Comparison of ENCODE assay signal across 12 cellular contexts in genomic region chr1:50110084-50110615, GRCh38. TPM values are rescaled to one million over a fixed set of nuclear protein-coding genes. Genes with fewer than 3 reads are reported as not detected.
DNase-seq lines count a peak whose midpoint lies in the region; ATAC-seq and TF ChIP-seq lines count a peak whose summit lies in the region.
"Had no signal": no experiment of that assay in that cellular context is flagged by ENCODE, and none has a peak within 500 bp of the region (broad histone marks: within the 10 kb centered on the region; RNA-seq: fewer than 3 reads in every experiment).

No MANE protein-coding gene starts in this region.

- H3K9me3 ChIP-seq in CD4-positive, alpha-beta T cell (ENCODE audit: control insufficient read depth, low read length), result no peaks in the 10 kb centered on the region
- H3K9me3 ChIP-seq: heart left ventricle had no signal

- no peaks in the 10 kb centered on the region for H3K36me3 ChIP-seq in GM23338 (ENCODE audit: insufficient read depth)
- H3K36me3 ChIP-seq: heart left ventricle had no signal

- no peaks in the 10 kb centered on the region for H3K9me2 ChIP-seq in GM23338 (ENCODE audit: insufficient read depth)

- ATAC-seq in CD4-positive, alpha-beta T cell (ENCODE audit: poor library complexity), result no peak
- ATAC-seq in GM23338 (no peak), GM19397 (IDR thresholded peaks at IDR 0.05; ENCODE audit: unreplicated experiment) (no peak), HG03097 (IDR thresholded peaks at IDR 0.05; ENCODE audit: low FRiP score, unreplicated experiment) (no peak)
- ATAC-seq: activated CD8-positive, alpha-beta memory T cell treated with anti-CD3 and anti-CD28 coated beads, Interleukin-2, amount 10 ng/mL, durations not matched to agents 7 days and 5 days had no signal

- no peaks in the 10 kb centered on the region for H3K79me2 ChIP-seq in GM23338 (replicated peaks; ENCODE audit: insufficient read depth)

- H4K20me1 ChIP-seq in GM23338 (replicated peaks; ENCODE audit: insufficient read depth), result no peaks in the 10 kb centered on the region

- intact Hi-C loops in CD4-positive, alpha-beta T cell (cut with DNase I, micrococcal nuclease), result no loop called here
- intact Hi-C loops in activated T-helper 2 cell treated with anti-CD3 and anti-CD28 coated beads, Interferon-gamma antibody, Interleukin-2, Interleukin-4, amounts not matched to agents 10 μg/mL and 5 μg/mL and 100 μg/mL, durations not matched to agents 14 hours and 24 hours and 36 hours (cut with micrococcal nuclease), result no loop called here

- in situ Hi-C loops in GM13976 (cut with MboI; ENCODE audit: low sequenced_read_pairs, unreplicated experiment), result no loop called here

- peaks cover 34% of the 10 kb centered on the region for H3K4me1 ChIP-seq in GM23338 (ENCODE audit: insufficient read depth)

- CTCF ChIA-PET in CD4-positive, alpha-beta T cell (lab: Charles Lee), result no interaction called here

- H3K27me3 Mint-ChIP-seq in CD4-positive, alpha-beta T cell, result peaks cover 71% of the 10 kb centered on the region
- no peaks in the 10 kb centered on the region for H3K27me3 Mint-ChIP-seq in GM23338 (ENCODE audit: insufficient read depth, low read depth, poor library complexity)
- peaks cover 42% of the 10 kb centered on the region for H3K27me3 Mint-ChIP-seq in activated T-helper 2 cell treated with anti-CD3 and anti-CD28 coated beads, Interferon-gamma antibody, Interleukin-2, Interleukin-4, amounts not matched to agents 10 μg/mL and 5 μg/mL and 100 μg/mL, durations not matched to agents 14 hours and 24 hours and 36 hours (ENCODE audit: low read depth)

- no peak overlapping the region for H3K27ac Mint-ChIP-seq in CD4-positive, alpha-beta T cell
- no peak overlapping the region for H3K27ac Mint-ChIP-seq in GM23338
- H3K27ac Mint-ChIP-seq in activated T-helper 2 cell treated with anti-CD3 and anti-CD28 coated beads, Interferon-gamma antibody, Interleukin-2, Interleukin-4, amounts not matched to agents 10 μg/mL and 5 μg/mL and 100 μg/mL, durations not matched to agents 14 hours and 24 hours and 36 hours, result no peak overlapping the region
- H3K27ac Mint-ChIP-seq: activated CD8-positive, alpha-beta memory T cell treated with anti-CD3 and anti-CD28 coated beads, Interleukin-2, amount 10 ng/mL, durations not matched to agents 7 days and 5 days had no signal

- TF ChIP-seq CTCF in CD4-positive, alpha-beta T cell (IDR thresholded peaks at IDR 0.05), result no peak
- TF ChIP-seq CTCF in GM23338 (conservative IDR thresholded peaks at IDR 0.05; ENCODE audit: low read depth in 2 of 2) (no peak), GM13976 (IDR thresholded peaks at IDR 0.05; ENCODE audit: borderline replicate concordance, control extremely low read depth, extremely low read depth, insufficient read depth, missing control alignments) (no peak)

- no peaks in the 10 kb centered on the region for H3K9me3 Mint-ChIP-seq in CD4-positive, alpha-beta T cell
- H3K9me3 Mint-ChIP-seq in GM23338, result no peaks in the 10 kb centered on the region
- H3K9me3 Mint-ChIP-seq in activated T-helper 2 cell treated with anti-CD3 and anti-CD28 coated beads, Interferon-gamma antibody, Interleukin-2, Interleukin-4, amounts not matched to agents 10 μg/mL and 5 μg/mL and 100 μg/mL, durations not matched to agents 14 hours and 24 hours and 36 hours, result no peaks in the 10 kb centered on the region

- no peak overlapping the region for H3K27ac ChIP-seq in CD4-positive, alpha-beta T cell (ENCODE audit: low read depth, low read length)
- H3K27ac ChIP-seq in GM23338 (ENCODE audit: low read depth), result no peak overlapping the region
- H3K27ac ChIP-seq: heart left ventricle had no signal

- H3K4me3 ChIP-seq in GM23338, result no peak overlapping the region
- H3K4me3 ChIP-seq: heart left ventricle had no signal

- 0 out of 2 replicates have a peak overlapping the region, but pooled peaks have one; percentile 11 for H3K4me2 ChIP-seq in GM23338

- peak overlapping the region; percentile 72 for H3K4me3 Mint-ChIP-seq in CD4-positive, alpha-beta T cell
- H3K4me3 Mint-ChIP-seq in GM23338, result no peak overlapping the region
- no peak overlapping the region for H3K4me3 Mint-ChIP-seq in activated T-helper 2 cell treated with anti-CD3 and anti-CD28 coated beads, Interferon-gamma antibody, Interleukin-2, Interleukin-4, amounts not matched to agents 10 μg/mL and 5 μg/mL and 100 μg/mL, durations not matched to agents 14 hours and 24 hours and 36 hours (ENCODE audit: low read depth)
- H3K4me3 Mint-ChIP-seq: activated CD8-positive, alpha-beta memory T cell treated with anti-CD3 and anti-CD28 coated beads, Interleukin-2, amount 10 ng/mL, durations not matched to agents 7 days and 5 days had no signal

- POLR2A ChIA-PET in CD4-positive, alpha-beta T cell (lab: Charles Lee), result no interaction called here

- no peak for DNase-seq in CD4-positive, alpha-beta T cell
- DNase-seq in GM23338 (ENCODE audit: low spot score), result no peak
- peak; percentile 50 for DNase-seq in SK-N-DZ (ENCODE audit: low spot score)
- DNase-seq in inferior parietal cortex (ENCODE audit: extremely low spot score), result peak; percentile 60
- DNase-seq in GM13976 (ENCODE audit: low spot score), result no peak
- no peak for DNase-seq in activated T-helper 2 cell treated with anti-CD3 and anti-CD28 coated beads, Interferon-gamma antibody, Interleukin-2, Interleukin-4, amounts not matched to agents 10 μg/mL and 5 μg/mL and 100 μg/mL, durations not matched to agents 14 hours and 24 hours and 36 hours (ENCODE audit: low spot score)
- DNase-seq: activated CD8-positive, alpha-beta memory T cell treated with anti-CD3 and anti-CD28 coated beads, Interleukin-2, amount 10 ng/mL, durations not matched to agents 7 days and 5 days; mesenchymal stem cell; SW 1271 had no signal

- no peaks in the 10 kb centered on the region for H3F3A ChIP-seq in GM23338 (replicated peaks; ENCODE audit: low read depth)

- H3K4me1 Mint-ChIP-seq in CD4-positive, alpha-beta T cell (ENCODE audit: low read depth), result peaks cover 21% of the 10 kb centered on the region
- peaks cover 41% of the 10 kb centered on the region for H3K4me1 Mint-ChIP-seq in GM23338
- H3K4me1 Mint-ChIP-seq in activated T-helper 2 cell treated with anti-CD3 and anti-CD28 coated beads, Interferon-gamma antibody, Interleukin-2, Interleukin-4, amounts not matched to agents 10 μg/mL and 5 μg/mL and 100 μg/mL, durations not matched to agents 14 hours and 24 hours and 36 hours (ENCODE audit: low read depth), result peaks cover 9% of the 10 kb centered on the region

- no peaks in the 10 kb centered on the region for H3K36me3 Mint-ChIP-seq in CD4-positive, alpha-beta T cell (ENCODE audit: low read depth)
- H3K36me3 Mint-ChIP-seq in GM23338 (ENCODE audit: low read depth), result no peaks in the 10 kb centered on the region
- H3K36me3 Mint-ChIP-seq in activated T-helper 2 cell treated with anti-CD3 and anti-CD28 coated beads, Interferon-gamma antibody, Interleukin-2, Interleukin-4, amounts not matched to agents 10 μg/mL and 5 μg/mL and 100 μg/mL, durations not matched to agents 14 hours and 24 hours and 36 hours (ENCODE audit: low read depth), result no peaks in the 10 kb centered on the region
- H3K36me3 Mint-ChIP-seq: activated CD8-positive, alpha-beta memory T cell treated with anti-CD3 and anti-CD28 coated beads, Interleukin-2, amount 10 ng/mL, durations not matched to agents 7 days and 5 days had no signal

- peaks cover 58% of the 10 kb centered on the region for H3K27me3 ChIP-seq in CD4-positive, alpha-beta T cell (ENCODE audit: control insufficient read depth, insufficient read depth, low read length)
- no peaks in the 10 kb centered on the region for H3K27me3 ChIP-seq in GM23338 (ENCODE audit: insufficient read depth)

- no peak overlapping the region for H2AFZ ChIP-seq in GM23338

TF ChIP-seq in GM23338, 12 proteins besides CTCF, POLR2A, EP300 and RAD21 (continues in another document):
- TF ChIP-seq ZNF331 (CRISPR knock-in tag; IDR thresholded peaks at IDR 0.05; ENCODE audit: low read depth) (no peak), STAT1 (IDR thresholded peaks at IDR 0.05; ENCODE audit: unreplicated experiment) (no peak), NANOG (IDR thresholded peaks at IDR 0.05; ENCODE audit: borderline replicate concordance) (no peak), ETS1 (IDR thresholded peaks at IDR 0.05) (no peak), CREB1 (CRISPR knock-in tag; IDR thresholded peaks at IDR 0.05; ENCODE audit: low read depth) (no peak), EZH2 (IDR thresholded peaks at IDR 0.05; ENCODE audit: low read depth, unreplicated experiment) (no peak)

RNA-seq across cellular contexts. Expression of gene ELAVL4, which starts 1.4 kb away (rescaled TPM):
- total RNA-seq in CD4-positive, alpha-beta T cell, result not detected
- 1.4 and 2.6 TPM in 2 replicates for total RNA-seq in GM23338 (2014; rRNA removed; shearing (Covaris generic))
- 1.7 and 1.9 TPM in 2 replicates for polyA plus RNA-seq in GM23338 (2016; fragmentation: Nextera tagmentation; extraction: Ambion mirVana)
- 263 and 313 TPM in 2 replicates for polyA plus RNA-seq in SK-N-DZ (2014; cell fraction: cytosol; rRNA removed)
- polyA plus RNA-seq in SK-N-DZ (2014; cell fraction: nucleus; rRNA removed), result 181 and 182 TPM in 2 replicates
- not detected in 2 replicates for total RNA-seq in activated T-helper 2 cell treated with anti-CD3 and anti-CD28 coated beads, Interferon-gamma antibody, Interleukin-2, Interleukin-4, amounts not matched to agents 10 μg/mL and 5 μg/mL and 100 μg/mL, durations not matched to agents 14 hours and 24 hours and 36 hours
- total RNA-seq: activated CD8-positive, alpha-beta memory T cell treated with anti-CD3 and anti-CD28 coated beads, Interleukin-2, amount 10 ng/mL, durations not matched to agents 7 days and 5 days had no signal
- polyA plus RNA-seq: heart left ventricle had no signal

Comparison
In these comparisons a context has a peak if more than half of its experiments do, and no peak if none do; other contexts are left out.
1. DNase-seq: peak in SK-N-DZ (single experiment) and inferior parietal cortex (single experiment); none in CD4-positive, alpha-beta T cell (0 of 10), GM23338 (single experiment), GM13976 (single experiment) and activated T-helper 2 cell treated with anti-CD3 and anti-CD28 coated beads, Interferon-gamma antibody, Interleukin-2, Interleukin-4, amounts not matched to agents 10 μg/mL and 5 μg/mL and 100 μg/mL, durations not matched to agents 14 hours and 24 hours and 36 hours (single experiment).